In the genomic region with DNA sequence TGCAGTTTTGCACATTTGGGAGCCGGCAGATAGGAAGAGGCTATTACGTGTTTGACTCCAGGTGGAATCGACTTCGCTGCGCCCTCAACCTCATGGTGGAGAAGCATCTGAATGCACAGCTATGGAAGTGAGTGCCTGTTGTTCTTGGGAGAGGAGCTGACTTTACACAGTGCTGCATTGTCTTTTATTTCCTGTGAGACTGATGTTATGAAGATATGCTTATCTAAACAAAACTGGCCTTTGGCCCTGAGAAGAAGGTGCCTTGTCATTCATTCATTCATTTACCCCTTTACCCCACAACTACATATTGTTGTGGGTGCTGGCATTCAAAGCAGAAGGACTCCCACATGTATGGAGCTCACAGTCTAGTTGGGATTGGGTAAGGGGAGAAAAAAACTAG, we compare ENCODE assay signal across 21 cellular contexts. TPM values are rescaled to one million over a fixed set of nuclear protein-coding genes. Genes with fewer than 3 reads are reported as not detected.
DNase-seq lines count a peak whose midpoint lies in the region; ATAC-seq and TF ChIP-seq lines count a peak whose summit lies in the region.
"Had no signal": no experiment of that assay in that cellular context is flagged by ENCODE, and none has a peak within 500 bp of the region (broad histone marks: within the 10 kb centered on the region; RNA-seq: fewer than 3 reads in every experiment).

No MANE protein-coding gene starts in this region.

- no peak for DNase-seq in activated naive CD4-positive, alpha-beta T cell treated with anti-CD3 and anti-CD28 coated beads for 36 hours
- no peak for DNase-seq in activated naive CD4-positive, alpha-beta T cell (lab: John Stamatoyannopoulos, UW)
- DNase-seq in activated CD4-positive, alpha-beta memory T cell treated with anti-CD3 and anti-CD28 coated beads, Interleukin-2, amount 10 ng/mL, durations not matched to agents 7 days and 5 days, result no peak
- DNase-seq in lower lobe of right lung (no peak), GM19240 (ENCODE audit: insufficient read length, low spot score) (no peak), ovary (no peak), cardiac septum (ENCODE audit: low spot score) (no peak)
- no peak for DNase-seq in stimulated activated naive B cell treated with anti-CD40 and anti-IgM and Interleukin-4, amounts not matched to agents 10 μg/mL and 1 μg/mL and 100 μg/mL, for 72 hours
- DNase-seq: ACHN; GDM1; glutamatergic neuron; left colon; NCI-H1105; NCI-H510A treated with DMSO at 0.1 percent for 48 hours; NK-92 treated with Interleukin-12 subunit alpha and Interleukin-12 subunit beta, amount 100 ng/mL, for 24 hours; Peyer's patch; stimulated activated CD4-positive, alpha-beta T cell treated with anti-CD3 and anti-CD28 coated beads, Interleukin-4, amount 100 ng/mL, for 24 hours; uterus had no signal

- WGBS in ovary, 3 donors, result 86 to 91% (median 90%) methylated on average over 5 of the region's 5 CpGs

- H3K4me3 ChIP-seq in lower lobe of right lung (no peak overlapping the region), ovary (no peak overlapping the region)
- H3K4me3 ChIP-seq: Peyer's patch, spleen, uterus had no signal

- no peaks in the 10 kb centered on the region for H3K9me3 Mint-ChIP-seq in activated naive CD4-positive, alpha-beta T cell treated with anti-CD3 and anti-CD28 coated beads for 36 hours
- H3K9me3 Mint-ChIP-seq in activated CD4-positive, alpha-beta memory T cell treated with anti-CD3 and anti-CD28 coated beads, Interleukin-2, amount 10 ng/mL, durations not matched to agents 7 days and 5 days, result no peaks in the 10 kb centered on the region
- no peaks in the 10 kb centered on the region for H3K9me3 Mint-ChIP-seq in stimulated activated naive B cell treated with anti-CD40 and anti-IgM and Interleukin-4, amounts not matched to agents 10 μg/mL and 1 μg/mL and 100 μg/mL, for 72 hours
- H3K9me3 Mint-ChIP-seq: T-helper 2 cell treated with Interferon-gamma antibody and Interleukin-4, amounts not matched to agents 5 μg/mL and 100 μg/mL, for 36 hours; WTC11 had no signal

- H3K27me3 ChIP-seq in lower lobe of right lung (ENCODE audit: low read depth) (no peaks in the 10 kb centered on the region), ovary (no peaks in the 10 kb centered on the region)
- H3K27me3 ChIP-seq: Peyer's patch, spleen, uterus had no signal

- peaks cover 25% of the 10 kb centered on the region for H3K4me1 Mint-ChIP-seq in activated naive CD4-positive, alpha-beta T cell treated with anti-CD3 and anti-CD28 coated beads for 36 hours (ENCODE audit: low read depth)
- peaks cover 52% of the 10 kb centered on the region for H3K4me1 Mint-ChIP-seq in activated CD4-positive, alpha-beta memory T cell treated with anti-CD3 and anti-CD28 coated beads, Interleukin-2, amount 10 ng/mL, durations not matched to agents 7 days and 5 days
- H3K4me1 Mint-ChIP-seq in stimulated activated naive B cell treated with anti-CD40 and anti-IgM and Interleukin-4, amounts not matched to agents 10 μg/mL and 1 μg/mL and 100 μg/mL, for 72 hours, result peaks cover 9 to 16% of the 10 kb centered on the region in 2 donors

- H3K9me3 ChIP-seq in lower lobe of right lung, result no peaks in the 10 kb centered on the region
- H3K9me3 ChIP-seq in ovary, result no peaks in the 10 kb centered on the region
- H3K9me3 ChIP-seq: Peyer's patch, spleen, uterus had no signal

- CTCF ChIA-PET in activated naive CD4-positive, alpha-beta T cell treated with anti-CD3 and anti-CD28 coated beads for 36 hours (lab: Charles Lee), result interaction anchor here (0.8 to 5.2 kb wide), 4 partner anchors 13 to 33 kb away, joined by 3 to 52 read pairs (median 26); a partner anchor contains a TSS
- CTCF ChIA-PET in activated CD4-positive, alpha-beta memory T cell treated with anti-CD3 and anti-CD28 coated beads, Interleukin-2, amount 10 ng/mL, durations not matched to agents 7 days and 5 days (lab: Charles Lee), result interaction anchor here (3.1 to 9.1 kb wide), 3 partner anchors 14 to 27 kb away, joined by 10 to 106 read pairs (median 99); no protein-coding TSS in a partner anchor

- TF ChIP-seq POLR2A in ovary (IDR thresholded peaks at IDR 0.05), result no peak

- peaks cover 11% of the 10 kb centered on the region for H3K4me1 ChIP-seq in lower lobe of right lung
- no peaks in the 10 kb centered on the region for H3K4me1 ChIP-seq in ovary (ENCODE audit: insufficient read depth)
- H3K4me1 ChIP-seq: Peyer's patch, uterus had no signal

- POLR2A ChIA-PET in activated CD4-positive, alpha-beta memory T cell treated with anti-CD3 and anti-CD28 coated beads, Interleukin-2, amount 10 ng/mL, durations not matched to agents 7 days and 5 days (lab: Charles Lee), result interaction anchor here (0.9 to 5.1 kb wide), 3 partner anchors 8 to 28 kb away, joined by 3 to 32 read pairs (median 3); no protein-coding TSS in a partner anchor

- H3K36me3 Mint-ChIP-seq in activated naive CD4-positive, alpha-beta T cell treated with anti-CD3 and anti-CD28 coated beads for 36 hours (ENCODE audit: low read depth), result peaks cover 42% of the 10 kb centered on the region
- H3K36me3 Mint-ChIP-seq in activated CD4-positive, alpha-beta memory T cell treated with anti-CD3 and anti-CD28 coated beads, Interleukin-2, amount 10 ng/mL, durations not matched to agents 7 days and 5 days (ENCODE audit: low read depth), result peaks cover 83% of the 10 kb centered on the region
- H3K36me3 Mint-ChIP-seq in stimulated activated naive B cell treated with anti-CD40 and anti-IgM and Interleukin-4, amounts not matched to agents 10 μg/mL and 1 μg/mL and 100 μg/mL, for 72 hours, result peaks cover 48 to 69% of the 10 kb centered on the region in 2 donors

- H3K36me3 ChIP-seq in lower lobe of right lung, result peaks cover 99% of the 10 kb centered on the region
- no peaks in the 10 kb centered on the region for H3K36me3 ChIP-seq in ovary
- H3K36me3 ChIP-seq: uterus had no signal

- TF ChIP-seq EP300 in ovary (IDR thresholded peaks at IDR 0.05), result no peak

- intact Hi-C loops in activated naive CD4-positive, alpha-beta T cell treated with anti-CD3 and anti-CD28 coated beads for 36 hours (cut with micrococcal nuclease), result no loop called here
- intact Hi-C loops in lower lobe of right lung (cut with DNase I), result no loop called here
- intact Hi-C loops in ovary (cut with DNase I), result loop anchor here (10.0 kb wide), 3 partner anchors 66 to 636 kb away; a partner anchor contains a TSS
- intact Hi-C loops in cardiac septum (cut with DNase I), result loop anchor here (5.0 kb wide), 1 partner anchor 78 kb away; a partner anchor contains a TSS

- peak overlapping the region; percentile 31 for H3K27ac ChIP-seq in lower lobe of right lung
- H3K27ac ChIP-seq in ovary, result no peak overlapping the region
- H3K27ac ChIP-seq: Peyer's patch, spleen, uterus had no signal

- peak overlapping the region; percentile 32 for H3K27ac Mint-ChIP-seq in activated naive CD4-positive, alpha-beta T cell treated with anti-CD3 and anti-CD28 coated beads for 36 hours
- H3K27ac Mint-ChIP-seq in activated CD4-positive, alpha-beta memory T cell treated with anti-CD3 and anti-CD28 coated beads, Interleukin-2, amount 10 ng/mL, durations not matched to agents 7 days and 5 days, result peak overlapping the region; percentile 37
- H3K27ac Mint-ChIP-seq in stimulated activated naive B cell treated with anti-CD40 and anti-IgM and Interleukin-4, amounts not matched to agents 10 μg/mL and 1 μg/mL and 100 μg/mL, for 72 hours, result peak overlapping the region; percentile 57
- H3K27ac Mint-ChIP-seq: WTC11 had no signal

- H3K4me3 Mint-ChIP-seq in activated naive CD4-positive, alpha-beta T cell treated with anti-CD3 and anti-CD28 coated beads for 36 hours, result no peak overlapping the region
- no peak overlapping the region for H3K4me3 Mint-ChIP-seq in activated CD4-positive, alpha-beta memory T cell treated with anti-CD3 and anti-CD28 coated beads, Interleukin-2, amount 10 ng/mL, durations not matched to agents 7 days and 5 days
- no peak overlapping the region for H3K4me3 Mint-ChIP-seq in stimulated activated naive B cell treated with anti-CD40 and anti-IgM and Interleukin-4, amounts not matched to agents 10 μg/mL and 1 μg/mL and 100 μg/mL, for 72 hours
- H3K4me3 Mint-ChIP-seq: T-helper 2 cell treated with Interferon-gamma antibody and Interleukin-4, amounts not matched to agents 5 μg/mL and 100 μg/mL, for 36 hours; WTC11 had no signal

- no peak for ATAC-seq in lower lobe of right lung
- no peak for ATAC-seq in stimulated activated naive B cell treated with anti-CD40 and anti-IgM and Interleukin-4, amounts not matched to agents 10 μg/mL and 1 μg/mL and 100 μg/mL, for 72 hours (replicated peaks)
- ATAC-seq: left colon, WTC11 had no signal

- H3K27me3 Mint-ChIP-seq in activated naive CD4-positive, alpha-beta T cell treated with anti-CD3 and anti-CD28 coated beads for 36 hours (ENCODE audit: low read depth), result no peaks in the 10 kb centered on the region
- no peaks in the 10 kb centered on the region for H3K27me3 Mint-ChIP-seq in activated CD4-positive, alpha-beta memory T cell treated with anti-CD3 and anti-CD28 coated beads, Interleukin-2, amount 10 ng/mL, durations not matched to agents 7 days and 5 days
- H3K27me3 Mint-ChIP-seq in stimulated activated naive B cell treated with anti-CD40 and anti-IgM and Interleukin-4, amounts not matched to agents 10 μg/mL and 1 μg/mL and 100 μg/mL, for 72 hours, result no peaks in the 10 kb centered on the region

- TF ChIP-seq CTCF in lower lobe of right lung (IDR thresholded peaks at IDR 0.05), result no peak
- no peak for TF ChIP-seq CTCF in ovary (IDR thresholded peaks at IDR 0.05)

RNA-seq across cellular contexts. Expression of a gene that starts 32.6 kb away (rescaled TPM):
- 100 to 1,000 TPM; 101 to 103 TPM for total RNA-seq in activated naive CD4-positive, alpha-beta T cell treated with anti-CD3 and anti-CD28 coated beads for 36 hours
- total RNA-seq in activated CD4-positive, alpha-beta memory T cell treated with anti-CD3 and anti-CD28 coated beads, Interleukin-2, amount 10 ng/mL, durations not matched to agents 7 days and 5 days, result 10 to 100 TPM; 82.1 to 82.9 TPM
- total RNA-seq in lower lobe of right lung (51.1 TPM), ovary (10 to 100 TPM; 30.8 to 60.7 (median 55.7) TPM), cardiac septum (85.7 TPM)
- polyA plus RNA-seq in ovary, result 10 to 100 TPM; 51.0 to 68.6 TPM

Comparison
In these comparisons a context has a peak if more than half of its experiments do, and no peak if none do; other contexts are left out.
1. intact Hi-C loops: an anchor here in ovary (10.0 kb wide) and cardiac septum (5.0 kb wide); none called in activated naive CD4-positive, alpha-beta T cell treated with anti-CD3 and anti-CD28 coated beads for 36 hours and lower lobe of right lung.